ENCODE assay signal across 8 cellular contexts in the genomic region with DNA sequence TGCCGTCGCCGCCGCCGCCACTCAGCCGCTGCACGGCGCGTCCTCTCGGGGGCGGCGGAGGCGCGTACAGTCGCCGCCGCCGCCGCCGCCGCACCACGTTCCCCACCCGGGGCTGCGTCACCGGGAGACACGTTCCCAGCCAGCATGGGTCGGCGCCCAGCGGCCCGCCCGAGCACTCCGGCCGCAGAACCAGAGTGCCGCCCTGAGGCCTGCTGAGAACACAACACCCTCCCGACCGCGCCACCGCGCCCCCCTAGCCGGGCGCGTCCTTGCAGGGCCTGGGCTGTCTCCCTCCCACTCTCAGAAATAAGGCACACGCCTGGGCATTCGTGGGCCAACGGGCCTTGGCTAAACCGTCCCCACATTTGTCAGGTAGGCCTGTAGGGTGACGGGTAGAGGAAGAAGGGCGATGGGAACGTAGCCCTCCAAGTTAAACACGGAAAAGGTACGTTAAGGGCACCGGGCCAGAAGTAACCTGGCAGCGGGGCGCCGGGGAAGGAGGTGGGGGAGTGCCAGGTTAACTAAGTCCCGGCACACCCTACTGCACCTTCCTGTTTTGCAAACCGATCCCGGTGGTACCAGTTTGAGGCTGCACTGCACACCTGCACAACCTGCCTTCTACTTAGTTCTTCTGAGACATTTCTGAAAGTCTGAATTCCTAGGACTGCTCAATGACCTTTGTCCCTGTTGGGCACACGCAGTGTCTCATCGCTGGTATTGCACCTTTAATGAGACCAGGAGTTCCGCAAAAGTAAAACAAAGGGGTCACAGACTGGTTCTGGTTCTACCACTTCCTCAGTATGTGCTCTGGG. TPM values are rescaled to one million over a fixed set of nuclear protein-coding genes. Genes with fewer than 3 reads are reported as not detected.
DNase-seq lines count a peak whose midpoint lies in the region; ATAC-seq, FAIRE-seq and TF ChIP-seq lines count a peak whose summit lies in the region.

A gene (minus strand): TSS at position 68 of the 812 bp plus-strand sequence. CDS start 520 bp downstream, outside the sequence.

- peak within 1 kb of the TSS; percentile 94 for H3K4me2 ChIP-seq in hepatocyte

- H3K9me2 ChIP-seq in hepatocyte (replicated peaks; ENCODE audit: insufficient read depth) = no peaks in the 10 kb centered on the region

- peak within 1 kb of the TSS; percentile 99 for H3K27ac ChIP-seq in hepatocyte

- H3K4me3 ChIP-seq in astrocyte of the cerebellum (ENCODE audit: low read depth, low read length) = peak within 1 kb of the TSS; percentile 89
- H3K4me3 ChIP-seq in hepatocyte = peak within 1 kb of the TSS; percentile 94

- peak; percentile 79 for FAIRE-seq in GM18507 (lab: Jason Lieb, UNC)

- H3K27me3 ChIP-seq in hepatocyte = no peaks in the 10 kb centered on the region

- peaks cover 39% of the 10 kb centered on the region for H4K20me1 ChIP-seq in hepatocyte (ENCODE audit: insufficient read depth, poor library complexity, severe bottlenecking)

- peak; percentile 84 for TF ChIP-seq CTCF in astrocyte of the cerebellum (IDR thresholded peaks at IDR 0.05; ENCODE audit: low read depth, low read length, missing control alignments)
- peak; percentile 98 for TF ChIP-seq CTCF in hepatocyte (IDR thresholded peaks at IDR 0.05; ENCODE audit: poor library complexity)

- peaks cover 45% of the 10 kb centered on the region for H3K79me2 ChIP-seq in hepatocyte

- peak within 1 kb of the TSS; percentile 95 for H2AFZ ChIP-seq in hepatocyte

- H3K9me3 ChIP-seq in hepatocyte (ENCODE audit: low read depth) = no peaks in the 10 kb centered on the region

- no peaks in the 10 kb centered on the region for H3K36me3 ChIP-seq in hepatocyte (replicated peaks; ENCODE audit: insufficient read depth, low read depth)

- in situ Hi-C loops in astrocyte of the cerebellum (cut with HindIII; ENCODE audit: low sequenced_read_pairs) = no loop called here

- H3K4me1 ChIP-seq in hepatocyte (ENCODE audit: insufficient read depth) = peaks cover 17% of the 10 kb centered on the region

- 2% methylated on average over 55 of the region's 61 CpGs for WGBS in hepatocyte (ENCODE audit: low lambda C conversion rate, missing lambda C conversion rate)

- peak; percentile 86 for DNase-seq in GM18507 (ENCODE audit: extremely low spot score, insufficient read length, low read depth)
- peak; percentile 46 for DNase-seq in NCI-H187 treated with DMSO at 0.1 percent for 48 hours (lab: John Stamatoyannopoulos, UW)
- DNase-seq in T-helper 9 cell = peak; percentile 78
- peak; percentile 74 for DNase-seq in astrocyte of the cerebellum (ENCODE audit: low read depth)
- peak; percentile 96 for DNase-seq in hepatocyte (ENCODE audit: low spot score)
- DNase-seq in retina = peak; percentile 95
- DNase-seq in OCI-M2 (lab: John Stamatoyannopoulos, UW; ENCODE audit: unreplicated experiment) = no peak

- ATAC-seq in HG02970 (IDR thresholded peaks at IDR 0.05; ENCODE audit: low FRiP score, unreplicated experiment) = peak; percentile 86

RNA-seq across cellular contexts. Expression of the gene that starts here (rescaled TPM):
- 92.4 and 98.6 TPM in 2 replicates for total RNA-seq in hepatocyte
- polyA plus RNA-seq in hepatocyte = 41.0 and 49.7 TPM in 2 replicates
